ENCODE assay signal across 15 cellular contexts in genomic region chr2:54809814-54810213, GRCh38.
DNase-seq lines count a peak whose midpoint lies in the region; ATAC-seq and TF ChIP-seq lines count a peak whose summit lies in the region.
"Had no signal": no experiment of that assay in that cellular context is flagged by ENCODE, and none has a peak within 500 bp of the region (broad histone marks: within the 10 kb centered on the region; RNA-seq: fewer than 3 reads in every experiment).

No MANE protein-coding gene starts in this region.

- no peak overlapping the region for H2BK5ac ChIP-seq in trophoblast cell (ENCODE audit: low read depth, low read length, poor library complexity)

- H3K4me3 ChIP-seq in Panc1 (ENCODE audit: low read depth in 2 of 2, low read length in 2 of 2) (no peak overlapping the region), epithelial cell of esophagus (ENCODE audit: low read length) (no peak overlapping the region), trophoblast cell (ENCODE audit: low read depth, low read length) (no peak overlapping the region)
- H3K4me3 ChIP-seq: BLaER1 treated with 17β-estradiol and CSF1 and Interleukin-3, amounts not matched to agents 10 nM and 100 nM; gastroesophageal sphincter; SK-N-MC had no signal

- no peak overlapping the region for H3K18ac ChIP-seq in trophoblast cell (ENCODE audit: low read length)

- H4K8ac ChIP-seq in trophoblast cell (ENCODE audit: low read depth, low read length): no peak overlapping the region

- no peaks in the 10 kb centered on the region for H3K79me2 ChIP-seq in trophoblast cell (ENCODE audit: control insufficient read depth, insufficient read depth, low read length, poor library complexity)

- H4K12ac ChIP-seq in trophoblast cell (ENCODE audit: low read depth, low read length): no peak overlapping the region

- peaks cover 10% of the 10 kb centered on the region; the same call in 1 of the 2 replicates for H3K9me3 ChIP-seq in Panc1 (ENCODE audit: control insufficient read depth, insufficient read depth, low read depth, low read length)
- H3K9me3 ChIP-seq in trophoblast cell (ENCODE audit: insufficient read depth, low read depth, low read length): no peaks in the 10 kb centered on the region
- H3K9me3 ChIP-seq: gastroesophageal sphincter had no signal

- no peak overlapping the region for H2BK12ac ChIP-seq in trophoblast cell (ENCODE audit: low read length)

- no peaks in the 10 kb centered on the region for H3K4me1 ChIP-seq in Panc1 (ENCODE audit: control insufficient read depth, insufficient read depth, low read length)
- no peaks in the 10 kb centered on the region for H3K4me1 ChIP-seq in trophoblast cell (ENCODE audit: control insufficient read depth in 1 of 2, insufficient read depth in 2 of 2, low read length in 2 of 2)
- H3K4me1 ChIP-seq: BLaER1 treated with 17β-estradiol and CSF1 and Interleukin-3, amounts not matched to agents 10 nM and 100 nM; gastroesophageal sphincter had no signal

- H3K27me3 ChIP-seq in Panc1 (ENCODE audit: control insufficient read depth, insufficient read depth, low read length) (no peaks in the 10 kb centered on the region), trophoblast cell (ENCODE audit: insufficient read depth, low read length) (no peaks in the 10 kb centered on the region)
- H3K27me3 ChIP-seq: BLaER1 treated with 17β-estradiol and CSF1 and Interleukin-3, amounts not matched to agents 10 nM and 100 nM; gastroesophageal sphincter had no signal

- no peak overlapping the region for H2BK120ac ChIP-seq in trophoblast cell (ENCODE audit: insufficient read depth, low read length, poor library complexity)

- ATAC-seq in Panc1: no peak
- ATAC-seq: gastroesophageal sphincter; stimulated activated naive CD8-positive, alpha-beta T cell treated with anti-CD3 and anti-CD28 coated beads, Interleukin-15, amount 100 ng/mL, for 72 hours had no signal

- no TSS peak for BruUV-seq in Panc1 (replicated peaks; lab: Mats Ljungman, UMichigan)

- H3K4ac ChIP-seq in trophoblast cell (ENCODE audit: low read depth, low read length): no peak overlapping the region

- H3K36me3 ChIP-seq in Panc1 (ENCODE audit: control insufficient read depth, insufficient read depth, low read length): no peaks in the 10 kb centered on the region; the same call in 1 of the 2 replicates
- H3K36me3 ChIP-seq in trophoblast cell (ENCODE audit: control insufficient read depth in 1 of 2, insufficient read depth in 2 of 2, low read length in 2 of 2): no peaks in the 10 kb centered on the region
- H3K36me3 ChIP-seq: BLaER1 treated with 17β-estradiol and CSF1 and Interleukin-3, amounts not matched to agents 10 nM and 100 nM; gastroesophageal sphincter; WERI-Rb-1 had no signal

- intact Hi-C loops in Panc1 (cut with micrococcal nuclease; ENCODE audit: unreplicated experiment): no loop called here

- H4K91ac ChIP-seq in trophoblast cell (ENCODE audit: low read depth, low read length): no peak overlapping the region

- no peak overlapping the region for H3K27ac ChIP-seq in Panc1 (ENCODE audit: low read length)
- no peak overlapping the region for H3K27ac ChIP-seq in trophoblast cell (ENCODE audit: low read depth, low read length)
- H3K27ac ChIP-seq: BLaER1 treated with 17β-estradiol and CSF1 and Interleukin-3, amounts not matched to agents 10 nM and 100 nM; gastroesophageal sphincter; SK-N-MC; WERI-Rb-1 had no signal

- no peak overlapping the region for H2AFZ ChIP-seq in trophoblast cell (ENCODE audit: insufficient read depth, low read length, poor library complexity)

- in situ Hi-C loops in Panc1 (cut with HindIII; ENCODE audit: low pct_unique_long_range_greater_than_20kb, low sequenced_read_pairs) (no loop called here), GM13976 (cut with MboI; ENCODE audit: low sequenced_read_pairs, unreplicated experiment) (no loop called here)

- H3K14ac ChIP-seq in trophoblast cell (ENCODE audit: low read length): no peak overlapping the region

- no peak overlapping the region for H3K9ac ChIP-seq in trophoblast cell (ENCODE audit: low read length)
- H3K9ac ChIP-seq: BLaER1 treated with 17β-estradiol and CSF1 and Interleukin-3, amounts not matched to agents 10 nM and 100 nM had no signal

- POLR2A ChIA-PET in Panc1 (lab: Charles Lee): no interaction called here

- no peaks in the 10 kb centered on the region for H3K79me1 ChIP-seq in trophoblast cell (ENCODE audit: low read length)

- H3K4me2 ChIP-seq in trophoblast cell (ENCODE audit: low read length): no peak overlapping the region
- H3K4me2 ChIP-seq: BLaER1 treated with 17β-estradiol and CSF1 and Interleukin-3, amounts not matched to agents 10 nM and 100 nM had no signal

- H2AK5ac ChIP-seq in trophoblast cell (ENCODE audit: low read length): no peak overlapping the region

- H3K23ac ChIP-seq in trophoblast cell (ENCODE audit: low read length): no peak overlapping the region

- CTCF ChIA-PET in Panc1 (lab: Charles Lee): interaction anchor here (0.6 kb wide), 1 partner anchor 11 kb away, joined by 3 read pairs; no protein-coding TSS in a partner anchor

- TF ChIP-seq CTCF in Panc1 (IDR thresholded peaks at IDR 0.05) (no peak), epithelial cell of esophagus (IDR thresholded peaks at IDR 0.05; ENCODE audit: insufficient read depth, low read depth, low read length, missing control alignments) (no peak), GM13976 (IDR thresholded peaks at IDR 0.05; ENCODE audit: borderline replicate concordance, control extremely low read depth, extremely low read depth, insufficient read depth, missing control alignments) (no peak)

- DNase-seq in EL (peak; percentile 60), Panc1 (ENCODE audit: low read depth, low spot score) (peak; percentile 28), epithelial cell of esophagus (ENCODE audit: low read depth) (peak; percentile 89), trophoblast cell (peak; percentile 24 to 65), GM13976 (ENCODE audit: low spot score) (no peak), NCI-H146 (lab: John Stamatoyannopoulos, UW) (no peak), NCI-H2227 (lab: John Stamatoyannopoulos, UW; ENCODE audit: unreplicated experiment) (no peak), DMS79 treated with DMSO at 0.1 percent for 48 hours (lab: John Stamatoyannopoulos, UW) (no peak)
- DNase-seq: islet precursor cell; NCI-H1436 treated with DMSO at 0.1 percent for 48 hours; stimulated activated naive CD8-positive, alpha-beta T cell treated with anti-CD3 and anti-CD28 coated beads, Interleukin-15, amount 100 ng/mL, for 72 hours; WERI-Rb-1 had no signal

Comparison
In these comparisons a context has a peak if more than half of its experiments do, and no peak if none do; other contexts are left out.
1. DNase-seq: peak in EL (single experiment), Panc1 (single experiment), epithelial cell of esophagus (single experiment) and trophoblast cell (2 of 2); none in GM13976 (single experiment), NCI-H146 (single experiment), NCI-H2227 (single experiment) and DMS79 treated with DMSO at 0.1 percent for 48 hours (single experiment).